18 cellular contexts compared by ENCODE assay signal in genomic region chr22:20546541-20546950, GRCh38. TPM values are rescaled to one million over a fixed set of nuclear protein-coding genes. Genes with fewer than 3 reads are reported as not detected.
DNase-seq lines count a peak whose midpoint lies in the region; ATAC-seq lines count a peak whose summit lies in the region.
"Had no signal": no experiment of that assay in that cellular context is flagged by ENCODE, and none has a peak within 500 bp of the region (broad histone marks: within the 10 kb centered on the region; RNA-seq: fewer than 3 reads in every experiment).

No MANE protein-coding gene starts in this region.

- CTCF ChIA-PET in naive thymus-derived CD4-positive, alpha-beta T cell (lab: Charles Lee): interaction anchor here (1.0 to 16.7 kb wide), 2 partner anchors 11 to 21 kb away, joined by 3 to 229 read pairs; no protein-coding TSS in a partner anchor

- peak overlapping the region; percentile 62 for H3K27ac ChIP-seq in naive thymus-derived CD4-positive, alpha-beta T cell (ENCODE audit: low read depth, low read length)
- H3K27ac ChIP-seq: esophagus squamous epithelium had no signal

- H3K4me3 Mint-ChIP-seq in activated naive CD8-positive, alpha-beta T cell: no peak overlapping the region
- no peak overlapping the region for H3K4me3 Mint-ChIP-seq in activated naive CD8-positive, alpha-beta T cell treated with anti-CD3 and anti-CD28 coated beads, Interleukin-2, amount 50 U/mL, for 24 hours
- H3K4me3 Mint-ChIP-seq in activated T-helper 17 cell treated with anti-CD3 and anti-CD28 coated beads, Interleukin-2, amount 50 U/mL, for 72 hours: no peak overlapping the region
- H3K4me3 Mint-ChIP-seq in naive thymus-derived CD4-positive, alpha-beta T cell: peak overlapping the region in 7 of 10 donors; percentile 7 to 70 (median 34)
- H3K4me3 Mint-ChIP-seq: nephron progenitor cell had no signal

- intact Hi-C loops in naive thymus-derived CD4-positive, alpha-beta T cell (cut with micrococcal nuclease): no loop called here

- peak overlapping the region; percentile 50 for H3K27ac Mint-ChIP-seq in activated naive CD8-positive, alpha-beta T cell
- no peak overlapping the region for H3K27ac Mint-ChIP-seq in activated naive CD8-positive, alpha-beta T cell treated with anti-CD3 and anti-CD28 coated beads, Interleukin-2, amount 50 U/mL, for 24 hours
- peak overlapping the region; percentile 25 for H3K27ac Mint-ChIP-seq in activated T-helper 17 cell treated with anti-CD3 and anti-CD28 coated beads, Interleukin-2, amount 50 U/mL, for 72 hours
- H3K27ac Mint-ChIP-seq in naive thymus-derived CD4-positive, alpha-beta T cell: peak overlapping the region; percentile 18 to 99 (median 91)
- H3K27ac Mint-ChIP-seq: nephron progenitor cell had no signal

- H3K4me3 ChIP-seq in naive thymus-derived CD4-positive, alpha-beta T cell (ENCODE audit: low read length): no peak overlapping the region
- H3K4me3 ChIP-seq: esophagus squamous epithelium had no signal

- H3K9me3 Mint-ChIP-seq in activated naive CD8-positive, alpha-beta T cell (ENCODE audit: low read depth): no peaks in the 10 kb centered on the region
- no peaks in the 10 kb centered on the region for H3K9me3 Mint-ChIP-seq in activated naive CD8-positive, alpha-beta T cell treated with anti-CD3 and anti-CD28 coated beads, Interleukin-2, amount 50 U/mL, for 24 hours
- H3K9me3 Mint-ChIP-seq in activated T-helper 17 cell treated with anti-CD3 and anti-CD28 coated beads, Interleukin-2, amount 50 U/mL, for 72 hours: no peaks in the 10 kb centered on the region
- peaks cover 0 to 2% (median 0%) of the 10 kb centered on the region in 11 donors for H3K9me3 Mint-ChIP-seq in naive thymus-derived CD4-positive, alpha-beta T cell
- H3K9me3 Mint-ChIP-seq: activated naive CD4-positive, alpha-beta T cell treated with anti-CD3 and anti-CD28 coated beads, Interleukin-2, amount 50 U/mL, for 72 hours had no signal

- H3K27me3 Mint-ChIP-seq in activated naive CD8-positive, alpha-beta T cell: no peaks in the 10 kb centered on the region
- no peaks in the 10 kb centered on the region for H3K27me3 Mint-ChIP-seq in activated naive CD8-positive, alpha-beta T cell treated with anti-CD3 and anti-CD28 coated beads, Interleukin-2, amount 50 U/mL, for 24 hours
- H3K27me3 Mint-ChIP-seq in activated T-helper 17 cell treated with anti-CD3 and anti-CD28 coated beads, Interleukin-2, amount 50 U/mL, for 72 hours: no peaks in the 10 kb centered on the region
- no peaks in the 10 kb centered on the region for H3K27me3 Mint-ChIP-seq in naive thymus-derived CD4-positive, alpha-beta T cell

- peaks cover 47 to 71% of the 10 kb centered on the region in 2 donors for H3K4me1 ChIP-seq in naive thymus-derived CD4-positive, alpha-beta T cell (ENCODE audit: control insufficient read depth in 2 of 2, insufficient read depth in 2 of 2, low read length in 2 of 2)

- no peaks in the 10 kb centered on the region for H3K9me3 ChIP-seq in naive thymus-derived CD4-positive, alpha-beta T cell (ENCODE audit: control insufficient read depth in 2 of 3, low read length in 3 of 3)
- H3K9me3 ChIP-seq: esophagus squamous epithelium had no signal

- POLR2A ChIA-PET in naive thymus-derived CD4-positive, alpha-beta T cell (lab: Charles Lee): interaction anchor here (0.7 to 25.8 kb wide), 4 partner anchors 16 to 83 kb away, joined by 3 to 738 read pairs (median 3); no protein-coding TSS in a partner anchor

- H3K36me3 Mint-ChIP-seq in activated naive CD8-positive, alpha-beta T cell: peaks cover 19% of the 10 kb centered on the region
- peaks cover 40% of the 10 kb centered on the region for H3K36me3 Mint-ChIP-seq in activated naive CD8-positive, alpha-beta T cell treated with anti-CD3 and anti-CD28 coated beads, Interleukin-2, amount 50 U/mL, for 24 hours (ENCODE audit: low read depth)
- peaks cover 55% of the 10 kb centered on the region for H3K36me3 Mint-ChIP-seq in activated T-helper 17 cell treated with anti-CD3 and anti-CD28 coated beads, Interleukin-2, amount 50 U/mL, for 72 hours (ENCODE audit: low read depth)
- H3K36me3 Mint-ChIP-seq in naive thymus-derived CD4-positive, alpha-beta T cell: peaks cover 0 to 38% (median 27%) of the 10 kb centered on the region in 5 donors

- H3K27me3 ChIP-seq in naive thymus-derived CD4-positive, alpha-beta T cell (ENCODE audit: control insufficient read depth in 2 of 2, insufficient read depth in 2 of 2, low read length in 2 of 2): no peaks in the 10 kb centered on the region
- H3K27me3 ChIP-seq: esophagus squamous epithelium had no signal

- H3K36me3 ChIP-seq in naive thymus-derived CD4-positive, alpha-beta T cell (ENCODE audit: control insufficient read depth in 2 of 3, insufficient read depth in 3 of 3, low read length in 3 of 3): peaks cover 0 to 6% (median 0%) of the 10 kb centered on the region in 3 experiments

- DNase-seq in activated naive CD8-positive, alpha-beta T cell treated with anti-CD3 and anti-CD28 coated beads, Interleukin-2, amount 50 U/mL, for 24 hours: no peak
- DNase-seq in naive thymus-derived CD4-positive, alpha-beta T cell: no peak
- DNase-seq in UCSD-AML1 (lab: John Stamatoyannopoulos, UW; ENCODE audit: unreplicated experiment) (no peak), activated gamma-delta T cell treated with Interleukin-2 at 50 U/mL for 16 hours (no peak), NCI-H2029 treated with DMSO at 0.1 percent for 48 hours (lab: John Stamatoyannopoulos, UW) (no peak), activated gamma-delta T cell (lab: John Stamatoyannopoulos, UW) (no peak)
- DNase-seq: Calu3; esophagus squamous epithelium; GDM1; NCI-H1694 treated with DMSO at 0.1 percent for 48 hours; NCI-H446 treated with DMSO at 0.1 percent for 48 hours; nephron progenitor cell; SIG-M5; stimulated activated CD4-positive, alpha-beta T cell treated with anti-CD3 and anti-CD28 coated beads, Interleukin-15, amount 100 ng/mL, for 24 hours; stimulated activated naive CD4-positive, alpha-beta T cell treated with Interleukin-2 at 50 U/mL for 16 hours had no signal

- no peak for ATAC-seq in activated naive CD8-positive, alpha-beta T cell treated with anti-CD3 and anti-CD28 coated beads, Interleukin-2, amount 50 U/mL, for 24 hours
- no peak for ATAC-seq in activated T-helper 17 cell treated with anti-CD3 and anti-CD28 coated beads, Interleukin-2, amount 50 U/mL, for 72 hours (replicated peaks)
- ATAC-seq in naive thymus-derived CD4-positive, alpha-beta T cell: no peak
- ATAC-seq: activated naive CD4-positive, alpha-beta T cell treated with anti-CD3 and anti-CD28 coated beads, Interleukin-2, amount 50 U/mL, for 72 hours had no signal

- peaks cover 85% of the 10 kb centered on the region for H3K4me1 Mint-ChIP-seq in activated naive CD8-positive, alpha-beta T cell (ENCODE audit: low read depth)
- H3K4me1 Mint-ChIP-seq in activated naive CD8-positive, alpha-beta T cell treated with anti-CD3 and anti-CD28 coated beads, Interleukin-2, amount 50 U/mL, for 24 hours: peaks cover 69% of the 10 kb centered on the region
- peaks cover 46% of the 10 kb centered on the region for H3K4me1 Mint-ChIP-seq in activated T-helper 17 cell treated with anti-CD3 and anti-CD28 coated beads, Interleukin-2, amount 50 U/mL, for 72 hours
- H3K4me1 Mint-ChIP-seq in naive thymus-derived CD4-positive, alpha-beta T cell: peaks cover 44 to 89% (median 80%) of the 10 kb centered on the region in 7 donors

RNA-seq across cellular contexts. Expression of gene MED15, which starts 39.1 kb away (rescaled TPM):
- 100 to 1,000 TPM; 115 to 118 TPM for total RNA-seq in activated T-helper 17 cell treated with anti-CD3 and anti-CD28 coated beads, Interleukin-2, amount 50 U/mL, for 72 hours
- 100 to 1,000 TPM; 169 to 235 (median 201) TPM for total RNA-seq in naive thymus-derived CD4-positive, alpha-beta T cell
- 10 to 100 TPM; 24.3 to 76.6 TPM for polyA plus RNA-seq in naive thymus-derived CD4-positive, alpha-beta T cell

RNA-seq across cellular contexts. Expression of gene KLHL22, which starts 51.0 kb away (rescaled TPM):
- total RNA-seq in activated T-helper 17 cell treated with anti-CD3 and anti-CD28 coated beads, Interleukin-2, amount 50 U/mL, for 72 hours: 10 to 100 TPM; 19.3 to 22.4 TPM
- total RNA-seq in naive thymus-derived CD4-positive, alpha-beta T cell: 10 to 100 TPM; 31.1 to 71.3 (median 42.0) TPM
- 10 to 100 TPM; 20.6 to 26.2 TPM for polyA plus RNA-seq in naive thymus-derived CD4-positive, alpha-beta T cell

Comparison
In these comparisons a context has a peak if more than half of its experiments do, and no peak if none do; other contexts are left out.
1. H3K4me3 Mint-ChIP-seq: peak in naive thymus-derived CD4-positive, alpha-beta T cell (7 of 10); none in activated naive CD8-positive, alpha-beta T cell (single experiment), activated naive CD8-positive, alpha-beta T cell treated with anti-CD3 and anti-CD28 coated beads, Interleukin-2, amount 50 U/mL, for 24 hours (single experiment) and activated T-helper 17 cell treated with anti-CD3 and anti-CD28 coated beads, Interleukin-2, amount 50 U/mL, for 72 hours (single experiment).